In genomic region chr9:87076825-87077224, GRCh38 we compare ENCODE assay signal across 14 cellular contexts.
"Had no signal": no experiment of that assay in that cellular context is flagged by ENCODE, and none has a peak within 500 bp of the region (broad histone marks: within the 10 kb centered on the region; RNA-seq: fewer than 3 reads in every experiment).

No MANE protein-coding gene starts in this region.

- H3K36me3 ChIP-seq: brain microvascular endothelial cell, lower lobe of right lung, pancreas, thyroid gland had no signal

- ATAC-seq: lower lobe of right lung, pancreas, T-helper 17 cell, WTC11 had no signal

- H3K9me3 ChIP-seq: lower lobe of right lung, pancreas, thyroid gland had no signal

- DNase-seq: activated CD4-positive, alpha-beta T cell treated with anti-CD3 and anti-CD28 coated beads for 48 hours; activated naive CD4-positive, alpha-beta T cell treated with anti-CD3 and anti-CD28 coated beads for 36 hours; brain microvascular endothelial cell; effector CD4-positive, alpha-beta T cell; hippocampal formation; lower lobe of right lung; midbrain; naive B cell; pancreas; small intestine; T-helper 17 cell; thyroid gland had no signal

- H3K4me1 ChIP-seq: lower lobe of right lung, pancreas, thyroid gland had no signal

- H3K27me3 ChIP-seq: brain microvascular endothelial cell, pancreas, thyroid gland had no signal

- H3K4me3 ChIP-seq: coronary artery, lower lobe of right lung, pancreas, thyroid gland had no signal

- H3K27ac ChIP-seq: brain microvascular endothelial cell, coronary artery, lower lobe of right lung, pancreas, thyroid gland had no signal
